Comparison of ENCODE assay signal across 1 cellular context in genomic region chr18:48538531-48539405, GRCh38.
TF ChIP-seq lines count a peak whose summit lies in the region.

CTIF (plus strand) TSS chr18:48539031; CDS start chr18:48619566, 80,535 bp downstream.

TF ChIP-seq in HepG2, 621 proteins besides CTCF, POLR2A, EP300 and RAD21 (continued from another document and continues in another):
- TF ChIP-seq, protein P1, sequence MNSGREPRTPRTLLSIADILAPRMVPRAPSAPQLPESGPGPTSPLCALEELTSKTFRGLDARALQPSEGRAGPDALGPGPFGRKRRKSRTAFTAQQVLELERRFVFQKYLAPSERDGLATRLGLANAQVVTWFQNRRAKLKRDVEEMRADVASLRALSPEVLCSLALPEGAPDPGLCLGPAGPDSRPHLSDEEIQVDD (CRISPR knock-in tag; IDR thresholded peaks at IDR 0.05; ENCODE audit: borderline replicate concordance), result no peak
- TF ChIP-seq, protein P2, sequence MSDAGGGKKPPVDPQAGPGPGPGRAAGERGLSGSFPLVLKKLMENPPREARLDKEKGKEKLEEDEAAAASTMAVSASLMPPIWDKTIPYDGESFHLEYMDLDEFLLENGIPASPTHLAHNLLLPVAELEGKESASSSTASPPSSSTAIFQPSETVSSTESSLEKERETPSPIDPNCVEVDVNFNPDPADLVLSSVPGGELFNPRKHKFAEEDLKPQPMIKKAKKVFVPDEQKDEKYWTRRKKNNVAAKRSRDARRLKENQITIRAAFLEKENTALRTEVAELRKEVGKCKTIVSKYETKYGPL (CRISPR knock-in tag; IDR thresholded peaks at IDR 0.05), result no peak
- TF ChIP-seq ZNF143 (CRISPR knock-in tag; IDR thresholded peaks at IDR 0.05) (peak; percentile 93), ZNF205 (CRISPR knock-in tag; IDR thresholded peaks at IDR 0.05) (no peak), DDIT3 (CRISPR knock-in tag; IDR thresholded peaks at IDR 0.05) (no peak), RNF2 (conservative IDR thresholded peaks at IDR 0.05; ENCODE audit: low read depth) (0 out of 2 replicates have a peak, but pooled peaks have one; percentile 49), AGO2 (optimal IDR thresholded peaks at IDR 0.05; ENCODE audit: low read depth, low read length) (no peak), KDM3A (CRISPR knock-in tag; IDR thresholded peaks at IDR 0.05; ENCODE audit: low read depth) (0 out of 2 replicates have a peak, but pooled peaks have one; percentile 77), ZNF12 (CRISPR knock-in tag; IDR thresholded peaks at IDR 0.05) (no peak), AKAP8 (CRISPR knock-in tag; IDR thresholded peaks at IDR 0.05) (no peak), ZNF550 (CRISPR knock-in tag; IDR thresholded peaks at IDR 0.05; ENCODE audit: borderline replicate concordance) (no peak), ZNF329 (CRISPR knock-in tag; IDR thresholded peaks at IDR 0.05; ENCODE audit: low read depth) (0 out of 2 replicates have a peak, but pooled peaks have one; percentile 15), IRX3 (CRISPR knock-in tag; IDR thresholded peaks at IDR 0.05; ENCODE audit: borderline replicate concordance, low read depth) (no peak), BORCS8-MEF2B (CRISPR knock-in tag; IDR thresholded peaks at IDR 0.05) (peak; percentile 55; the same call in 1 of the 2 replicates), HIVEP1 (CRISPR knock-in tag; IDR thresholded peaks at IDR 0.05) (no peak), CHD2 (IDR thresholded peaks at IDR 0.05; ENCODE audit: low read depth, low read length) (no peak), SATB2 (CRISPR knock-in tag; IDR thresholded peaks at IDR 0.05) (no peak), RFXAP (CRISPR knock-in tag; IDR thresholded peaks at IDR 0.05; ENCODE audit: borderline replicate concordance) (no peak), NR2F2 (IDR thresholded peaks at IDR 0.05; ENCODE audit: borderline replicate concordance, low read depth) (no peak), TBP (CRISPR knock-in tag; IDR thresholded peaks at IDR 0.05) (no peak), ZBTB7A (CRISPR knock-in tag; IDR thresholded peaks at IDR 0.05) (no peak), TCF7 (IDR thresholded peaks at IDR 0.05; ENCODE audit: low read depth) (peak; percentile 93), KLF11 (CRISPR knock-in tag; IDR thresholded peaks at IDR 0.05) (0 out of 2 replicates have a peak, but pooled peaks have one; percentile 53), PBX3 (CRISPR knock-in tag; IDR thresholded peaks at IDR 0.05; ENCODE audit: borderline replicate concordance) (no peak), AFF4 (CRISPR knock-in tag; IDR thresholded peaks at IDR 0.05) (no peak), THRA (CRISPR knock-in tag; IDR thresholded peaks at IDR 0.05; ENCODE audit: borderline replicate concordance) (peak; percentile 37; the same call in 1 of the 2 replicates), GATA4 (IDR thresholded peaks at IDR 0.05; ENCODE audit: borderline replicate concordance, low read depth) (no peak), HINFP (CRISPR knock-in tag; IDR thresholded peaks at IDR 0.05; ENCODE audit: low read depth) (no peak), KDM5B (CRISPR knock-in tag; IDR thresholded peaks at IDR 0.05; ENCODE audit: borderline replicate concordance) (no peak; the same call in 1 of the 2 replicates), ZNF354B (CRISPR knock-in tag; IDR thresholded peaks at IDR 0.05) (no peak), KAT2B (IDR thresholded peaks at IDR 0.05; ENCODE audit: borderline replicate concordance, low read depth, low read length) (no peak), ZNF138 (CRISPR knock-in tag; IDR thresholded peaks at IDR 0.05; ENCODE audit: low read depth) (no peak), ZNF749 (CRISPR knock-in tag; IDR thresholded peaks at IDR 0.05; ENCODE audit: borderline replicate concordance) (no peak), TBX3 (IDR thresholded peaks at IDR 0.05; ENCODE audit: borderline replicate concordance) (no peak), ZNF678 (CRISPR knock-in tag; IDR thresholded peaks at IDR 0.05) (no peak), PHF20 (CRISPR knock-in tag; IDR thresholded peaks at IDR 0.05) (no peak), NR3C1 (CRISPR knock-in tag; IDR thresholded peaks at IDR 0.05) (no peak), ZNF589 (CRISPR knock-in tag; conservative IDR thresholded peaks at IDR 0.05) (no peak), ZC3H13 (CRISPR knock-in tag; IDR thresholded peaks at IDR 0.05) (no peak), HOXA9 (CRISPR knock-in tag; IDR thresholded peaks at IDR 0.05; ENCODE audit: borderline replicate concordance) (no peak), ZNF570 (CRISPR knock-in tag; IDR thresholded peaks at IDR 0.05; ENCODE audit: borderline replicate concordance) (no peak), TSC22D2 (CRISPR knock-in tag; IDR thresholded peaks at IDR 0.05; ENCODE audit: borderline replicate concordance) (no peak), DPF2 (CRISPR knock-in tag; IDR thresholded peaks at IDR 0.05; ENCODE audit: borderline replicate concordance, low read depth) (no peak), STAG1 (CRISPR knock-in tag; IDR thresholded peaks at IDR 0.05) (peak; percentile 24; the same call in 1 of the 2 replicates), ZSCAN9 (CRISPR knock-in tag; IDR thresholded peaks at IDR 0.05; ENCODE audit: borderline replicate concordance) (no peak), SIX1 (CRISPR knock-in tag; IDR thresholded peaks at IDR 0.05; ENCODE audit: borderline replicate concordance) (no peak), KAT7 (CRISPR knock-in tag; IDR thresholded peaks at IDR 0.05; ENCODE audit: borderline replicate concordance) (0 out of 2 replicates have a peak, but pooled peaks have one; percentile 28)
- TF ChIP-seq, protein P3, sequence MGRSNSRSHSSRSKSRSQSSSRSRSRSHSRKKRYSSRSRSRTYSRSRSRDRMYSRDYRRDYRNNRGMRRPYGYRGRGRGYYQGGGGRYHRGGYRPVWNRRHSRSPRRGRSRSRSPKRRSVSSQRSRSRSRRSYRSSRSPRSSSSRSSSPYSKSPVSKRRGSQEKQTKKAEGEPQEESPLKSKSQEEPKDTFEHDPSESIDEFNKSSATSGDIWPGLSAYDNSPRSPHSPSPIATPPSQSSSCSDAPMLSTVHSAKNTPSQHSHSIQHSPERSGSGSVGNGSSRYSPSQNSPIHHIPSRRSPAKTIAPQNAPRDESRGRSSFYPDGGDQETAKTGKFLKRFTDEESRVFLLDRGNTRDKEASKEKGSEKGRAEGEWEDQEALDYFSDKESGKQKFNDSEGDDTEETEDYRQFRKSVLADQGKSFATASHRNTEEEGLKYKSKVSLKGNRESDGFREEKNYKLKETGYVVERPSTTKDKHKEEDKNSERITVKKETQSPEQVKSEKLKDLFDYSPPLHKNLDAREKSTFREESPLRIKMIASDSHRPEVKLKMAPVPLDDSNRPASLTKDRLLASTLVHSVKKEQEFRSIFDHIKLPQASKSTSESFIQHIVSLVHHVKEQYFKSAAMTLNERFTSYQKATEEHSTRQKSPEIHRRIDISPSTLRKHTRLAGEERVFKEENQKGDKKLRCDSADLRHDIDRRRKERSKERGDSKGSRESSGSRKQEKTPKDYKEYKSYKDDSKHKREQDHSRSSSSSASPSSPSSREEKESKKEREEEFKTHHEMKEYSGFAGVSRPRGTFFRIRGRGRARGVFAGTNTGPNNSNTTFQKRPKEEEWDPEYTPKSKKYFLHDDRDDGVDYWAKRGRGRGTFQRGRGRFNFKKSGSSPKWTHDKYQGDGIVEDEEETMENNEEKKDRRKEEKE (IDR thresholded peaks at IDR 0.05), result no peak
- TF ChIP-seq, protein P4, sequence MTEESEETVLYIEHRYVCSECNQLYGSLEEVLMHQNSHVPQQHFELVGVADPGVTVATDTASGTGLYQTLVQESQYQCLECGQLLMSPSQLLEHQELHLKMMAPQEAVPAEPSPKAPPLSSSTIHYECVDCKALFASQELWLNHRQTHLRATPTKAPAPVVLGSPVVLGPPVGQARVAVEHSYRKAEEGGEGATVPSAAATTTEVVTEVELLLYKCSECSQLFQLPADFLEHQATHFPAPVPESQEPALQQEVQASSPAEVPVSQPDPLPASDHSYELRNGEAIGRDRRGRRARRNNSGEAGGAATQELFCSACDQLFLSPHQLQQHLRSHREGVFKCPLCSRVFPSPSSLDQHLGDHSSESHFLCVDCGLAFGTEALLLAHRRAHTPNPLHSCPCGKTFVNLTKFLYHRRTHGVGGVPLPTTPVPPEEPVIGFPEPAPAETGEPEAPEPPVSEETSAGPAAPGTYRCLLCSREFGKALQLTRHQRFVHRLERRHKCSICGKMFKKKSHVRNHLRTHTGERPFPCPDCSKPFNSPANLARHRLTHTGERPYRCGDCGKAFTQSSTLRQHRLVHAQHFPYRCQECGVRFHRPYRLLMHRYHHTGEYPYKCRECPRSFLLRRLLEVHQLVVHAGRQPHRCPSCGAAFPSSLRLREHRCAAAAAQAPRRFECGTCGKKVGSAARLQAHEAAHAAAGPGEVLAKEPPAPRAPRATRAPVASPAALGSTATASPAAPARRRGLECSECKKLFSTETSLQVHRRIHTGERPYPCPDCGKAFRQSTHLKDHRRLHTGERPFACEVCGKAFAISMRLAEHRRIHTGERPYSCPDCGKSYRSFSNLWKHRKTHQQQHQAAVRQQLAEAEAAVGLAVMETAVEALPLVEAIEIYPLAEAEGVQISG (CRISPR knock-in tag; IDR thresholded peaks at IDR 0.05), result peak; percentile 75
- TF ChIP-seq, protein P5, sequence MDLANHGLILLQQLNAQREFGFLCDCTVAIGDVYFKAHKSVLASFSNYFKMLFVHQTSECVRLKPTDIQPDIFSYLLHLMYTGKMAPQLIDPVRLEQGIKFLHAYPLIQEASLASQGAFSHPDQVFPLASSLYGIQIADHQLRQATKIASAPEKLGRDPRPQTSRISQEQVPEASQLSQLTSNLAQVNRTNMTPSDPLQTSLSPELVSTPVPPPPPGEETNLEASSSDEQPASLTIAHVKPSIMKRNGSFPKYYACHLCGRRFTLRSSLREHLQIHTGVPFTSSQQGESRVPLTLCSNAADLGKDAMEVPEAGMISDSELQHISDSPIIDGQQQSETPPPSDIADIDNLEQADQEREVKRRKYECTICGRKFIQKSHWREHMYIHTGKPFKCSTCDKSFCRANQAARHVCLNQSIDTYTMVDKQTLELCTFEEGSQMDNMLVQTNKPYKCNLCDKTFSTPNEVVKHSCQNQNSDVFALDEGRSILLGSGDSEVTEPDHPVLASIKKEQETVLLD (CRISPR knock-in tag; IDR thresholded peaks at IDR 0.05; ENCODE audit: low read depth), result no peak
